In genomic region chr11:65309006-65309405, GRCh38 we compare ENCODE assay signal across 1 cellular context.
TF ChIP-seq lines count a peak whose summit lies in the region.

No MANE protein-coding gene starts in this region.

TF ChIP-seq in K562, 482 proteins besides CTCF, POLR2A, EP300 and RAD21:
- TF ChIP-seq POLR2G (IDR thresholded peaks at IDR 0.05; ENCODE audit: low read depth, low read length) (peak; percentile 45; the same call in 1 of the 2 replicates), ARID3B (CRISPR knock-in tag; IDR thresholded peaks at IDR 0.05; ENCODE audit: borderline replicate concordance) (no peak)
